8 cellular contexts compared by ENCODE assay signal in genomic region chr2:10448646-10449480, GRCh38. TPM values are rescaled to one million over a fixed set of nuclear protein-coding genes. Genes with fewer than 3 reads are reported as not detected.
DNase-seq lines count a peak whose midpoint lies in the region; ATAC-seq and TF ChIP-seq lines count a peak whose summit lies in the region.

No MANE protein-coding gene starts in this region.

- H3K36me3 ChIP-seq in ectodermal cell (ENCODE audit: control insufficient read depth, insufficient read depth, low read length), result peaks cover 9% of the 10 kb centered on the region

- H3K9me3 ChIP-seq in ectodermal cell (ENCODE audit: control insufficient read depth, low read length) (no peaks in the 10 kb centered on the region), mononuclear cell (ENCODE audit: low read depth, low read length) (no peaks in the 10 kb centered on the region)

- peak overlapping the region; percentile 92 for H3K27ac ChIP-seq in ectodermal cell (ENCODE audit: insufficient read depth, low read depth, low read length, poor library complexity, severe bottlenecking)

- DNase-seq in AG04449 (ENCODE audit: low read depth, low spot score) (no peak), NCI-H524 (lab: John Stamatoyannopoulos, UW) (peak; percentile 91 to 98)
- peak; percentile 90 to 92 for DNase-seq in activated CD4-positive, alpha-beta T cell treated with anti-CD3 and anti-CD28 coated beads for 4 hours
- DNase-seq in stimulated activated CD8-positive, alpha-beta memory T cell treated with anti-CD3 and anti-CD28 coated beads, Interleukin-2, amount 100 ng/mL, for 48 hours (ENCODE audit: low read depth in 2 of 2), result peak; percentile 90 to 91

- H3K4me3 ChIP-seq in AG04449 (ENCODE audit: low read depth, low read length) (peak overlapping the region; percentile 72), ectodermal cell (ENCODE audit: insufficient read depth, low read depth, low read length) (peak overlapping the region; percentile 59), mononuclear cell (ENCODE audit: low read length) (peak overlapping the region; percentile 60)

- POLR2A ChIA-PET in AG04449 (lab: Yijun Ruan, JAX), result interaction anchor here (0.6 to 2.3 kb wide), 12 partner anchors 8 to 606 kb away, joined by 3 to 9 read pairs (median 4); partner anchors contain the start of gene TAF1B

- H3K27me3 ChIP-seq in ectodermal cell (ENCODE audit: control insufficient read depth, insufficient read depth, low read length, poor library complexity, severe bottlenecking), result no peaks in the 10 kb centered on the region
- no peaks in the 10 kb centered on the region for H3K27me3 ChIP-seq in mononuclear cell (ENCODE audit: insufficient read depth, low read length)

- ATAC-seq in GM19025 (IDR thresholded peaks at IDR 0.05; ENCODE audit: low read depth, unreplicated experiment) (peak; percentile 53), HG03196 (IDR thresholded peaks at IDR 0.05; ENCODE audit: unreplicated experiment) (peak; percentile 62)

- H3K4me1 ChIP-seq in ectodermal cell (ENCODE audit: control insufficient read depth, insufficient read depth, low read length), result no peaks in the 10 kb centered on the region
- peaks cover 48% of the 10 kb centered on the region for H3K4me1 ChIP-seq in mononuclear cell (ENCODE audit: insufficient read depth, low read length)

- CTCF ChIA-PET in AG04449 (lab: Yijun Ruan, JAX), result interaction anchor here (0.7 to 8.8 kb wide), 11 partner anchors 10 to 392 kb away, joined by 3 to 96 read pairs (median 3); no protein-coding TSS in a partner anchor

- TF ChIP-seq CTCF in AG04449 (IDR thresholded peaks at IDR 0.05; ENCODE audit: insufficient read depth, low read length, missing control alignments), result peak; percentile 22

- WGBS in ectodermal cell, 2 experiments, result 2% methylated on average over 61 of the region's 61 CpGs

RNA-seq across cellular contexts. Expression of gene ODC1, which starts 0.7 kb away (rescaled TPM):
- polyA plus RNA-seq in ectodermal cell (2013, experiment 1 of 4), result 332 TPM
- polyA plus RNA-seq in ectodermal cell (2013, experiment 2 of 4), result 309 TPM
- 238 TPM for polyA plus RNA-seq in ectodermal cell (2013, experiment 3 of 4)
- 239 TPM for polyA plus RNA-seq in ectodermal cell (2013, experiment 4 of 4)
- 163 TPM for total RNA-seq in mononuclear cell
